Comparison of ENCODE assay signal across 1 cellular context in the genomic region with DNA sequence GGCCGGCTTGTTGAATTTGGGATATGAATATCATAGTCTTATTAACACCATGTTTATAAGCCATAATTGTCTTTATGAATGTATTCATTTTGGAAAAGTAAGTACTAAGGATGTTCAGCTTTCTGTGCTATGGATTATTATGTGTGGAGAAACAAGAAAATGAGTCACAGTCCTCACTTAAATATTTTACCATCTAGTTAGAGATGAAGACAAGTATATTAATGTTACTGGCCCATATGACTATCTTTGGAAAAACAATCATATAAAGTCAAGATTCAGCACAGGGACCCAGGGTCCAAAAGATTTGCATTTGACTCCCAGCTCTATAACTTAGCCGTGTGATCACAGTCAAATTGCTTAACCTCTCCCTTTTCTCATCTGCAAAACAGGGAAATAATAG.
TF ChIP-seq lines count a peak whose summit lies in the region.

No MANE protein-coding gene starts in this region.

TF ChIP-seq in K562, 482 proteins besides CTCF, POLR2A, EP300 and RAD21:
- TF ChIP-seq GATA2 (CRISPR knock-in tag; IDR thresholded peaks at IDR 0.05) (no peak), CHD1 (IDR thresholded peaks at IDR 0.05; ENCODE audit: low read length) (no peak), POLR3A (IDR thresholded peaks at IDR 0.05; ENCODE audit: borderline replicate concordance, extremely low read depth, insufficient read depth, insufficient read length) (no peak), ZNF197 (CRISPR knock-in tag; IDR thresholded peaks at IDR 0.05; ENCODE audit: low read depth) (no peak), MTA3 (IDR thresholded peaks at IDR 0.05; ENCODE audit: borderline replicate concordance) (no peak), CHD2 (IDR thresholded peaks at IDR 0.05; ENCODE audit: low read depth, low read length) (no peak), DACH1 (IDR thresholded peaks at IDR 0.05; ENCODE audit: partially characterized antibody) (no peak), MCM7 (IDR thresholded peaks at IDR 0.05) (no peak), ZNF780A (CRISPR knock-in tag; IDR thresholded peaks at IDR 0.05) (no peak), KDM4B (IDR thresholded peaks at IDR 0.05; ENCODE audit: borderline replicate concordance in 2 of 2, low read depth in 1 of 2) (no peak), RBM25 (IDR thresholded peaks at IDR 0.05; ENCODE audit: low read depth, low read length, severe bottlenecking) (no peak), NUFIP1 (IDR thresholded peaks at IDR 0.05; ENCODE audit: partially characterized antibody) (no peak), CTBP1 (IDR thresholded peaks at IDR 0.05; ENCODE audit: borderline replicate concordance) (no peak), DDX20 (tag; IDR thresholded peaks at IDR 0.05; ENCODE audit: low read depth) (no peak), HDAC2 (IDR thresholded peaks at IDR 0.05) (no peak), ZNF408 (CRISPR knock-in tag; IDR thresholded peaks at IDR 0.05; ENCODE audit: low read depth) (no peak), EP400 (IDR thresholded peaks at IDR 0.05) (no peak)
- TF ChIP-seq, protein P1, sequence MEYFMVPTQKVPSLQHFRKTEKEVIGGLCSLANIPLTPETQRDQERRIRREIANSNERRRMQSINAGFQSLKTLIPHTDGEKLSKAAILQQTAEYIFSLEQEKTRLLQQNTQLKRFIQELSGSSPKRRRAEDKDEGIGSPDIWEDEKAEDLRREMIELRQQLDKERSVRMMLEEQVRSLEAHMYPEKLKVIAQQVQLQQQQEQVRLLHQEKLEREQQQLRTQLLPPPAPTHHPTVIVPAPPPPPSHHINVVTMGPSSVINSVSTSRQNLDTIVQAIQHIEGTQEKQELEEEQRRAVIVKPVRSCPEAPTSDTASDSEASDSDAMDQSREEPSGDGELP (CRISPR knock-in tag; IDR thresholded peaks at IDR 0.05; ENCODE audit: borderline replicate concordance): no peak
- TF ChIP-seq, protein P2, sequence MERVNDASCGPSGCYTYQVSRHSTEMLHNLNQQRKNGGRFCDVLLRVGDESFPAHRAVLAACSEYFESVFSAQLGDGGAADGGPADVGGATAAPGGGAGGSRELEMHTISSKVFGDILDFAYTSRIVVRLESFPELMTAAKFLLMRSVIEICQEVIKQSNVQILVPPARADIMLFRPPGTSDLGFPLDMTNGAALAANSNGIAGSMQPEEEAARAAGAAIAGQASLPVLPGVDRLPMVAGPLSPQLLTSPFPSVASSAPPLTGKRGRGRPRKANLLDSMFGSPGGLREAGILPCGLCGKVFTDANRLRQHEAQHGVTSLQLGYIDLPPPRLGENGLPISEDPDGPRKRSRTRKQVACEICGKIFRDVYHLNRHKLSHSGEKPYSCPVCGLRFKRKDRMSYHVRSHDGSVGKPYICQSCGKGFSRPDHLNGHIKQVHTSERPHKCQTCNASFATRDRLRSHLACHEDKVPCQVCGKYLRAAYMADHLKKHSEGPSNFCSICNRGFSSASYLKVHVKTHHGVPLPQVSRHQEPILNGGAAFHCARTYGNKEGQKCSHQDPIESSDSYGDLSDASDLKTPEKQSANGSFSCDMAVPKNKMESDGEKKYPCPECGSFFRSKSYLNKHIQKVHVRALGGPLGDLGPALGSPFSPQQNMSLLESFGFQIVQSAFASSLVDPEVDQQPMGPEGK (CRISPR knock-in tag; IDR thresholded peaks at IDR 0.05; ENCODE audit: borderline replicate concordance): no peak
- TF ChIP-seq, protein P3, sequence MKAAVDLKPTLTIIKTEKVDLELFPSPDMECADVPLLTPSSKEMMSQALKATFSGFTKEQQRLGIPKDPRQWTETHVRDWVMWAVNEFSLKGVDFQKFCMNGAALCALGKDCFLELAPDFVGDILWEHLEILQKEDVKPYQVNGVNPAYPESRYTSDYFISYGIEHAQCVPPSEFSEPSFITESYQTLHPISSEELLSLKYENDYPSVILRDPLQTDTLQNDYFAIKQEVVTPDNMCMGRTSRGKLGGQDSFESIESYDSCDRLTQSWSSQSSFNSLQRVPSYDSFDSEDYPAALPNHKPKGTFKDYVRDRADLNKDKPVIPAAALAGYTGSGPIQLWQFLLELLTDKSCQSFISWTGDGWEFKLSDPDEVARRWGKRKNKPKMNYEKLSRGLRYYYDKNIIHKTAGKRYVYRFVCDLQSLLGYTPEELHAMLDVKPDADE (conservative IDR thresholded peaks at IDR 0.05; ENCODE audit: control insufficient read depth, low read depth, low read length): no peak
